ENCODE assay signal across 1 cellular context in genomic region chr7:150382844-150383225, GRCh38.
TF ChIP-seq lines count a peak whose summit lies in the region.

No MANE protein-coding gene starts in this region.

TF ChIP-seq in H1, 55 proteins besides CTCF, POLR2A, EP300 and RAD21:
- TF ChIP-seq SIN3A (conservative IDR thresholded peaks at IDR 0.05 in 1 of 2, IDR thresholded peaks at IDR 0.05 in 1 of 2; ENCODE audit: low read depth in 1 of 2, low read length in 2 of 2), result no peak
